In the genomic region with DNA sequence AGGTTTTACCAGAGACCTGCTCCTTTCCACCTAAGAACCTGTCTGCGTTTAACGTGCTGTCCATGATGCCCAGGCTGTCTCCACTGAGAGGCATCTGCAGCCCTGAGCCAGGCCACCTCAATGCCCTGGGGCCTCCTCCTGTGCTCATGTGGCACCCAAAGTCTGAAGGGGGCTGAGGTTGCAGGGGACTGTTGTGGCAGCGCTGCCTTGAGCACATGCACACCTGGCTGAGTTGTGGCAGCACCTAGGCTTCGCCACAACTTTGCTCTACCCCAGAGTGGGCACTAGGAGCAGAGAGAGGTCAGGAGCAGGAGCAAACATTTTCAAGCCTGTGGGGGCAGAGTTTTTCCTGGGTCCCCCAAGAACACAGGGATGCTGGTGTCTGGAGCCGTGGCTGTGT, we compare ENCODE assay signal across 4 cellular contexts.
"Had no signal": no experiment of that assay in that cellular context is flagged by ENCODE, and none has a peak within 500 bp of the region (broad histone marks: within the 10 kb centered on the region; RNA-seq: fewer than 3 reads in every experiment).

No MANE protein-coding gene starts in this region.

- ATAC-seq: GM23338 had no signal

- H3K27ac Mint-ChIP-seq: GM23338, H9 had no signal

- H3K4me3 Mint-ChIP-seq: GM23338, H9 had no signal

- H3K4me2 ChIP-seq: GM23338 had no signal

- DNase-seq: H9, HCEC 1CT, IMR-90 had no signal

- H3K4me1 Mint-ChIP-seq: GM23338 had no signal

- H3K4me3 ChIP-seq: GM23338 had no signal

- H2AFZ ChIP-seq: GM23338 had no signal
